27 cellular contexts compared by ENCODE assay signal in genomic region chr11:45486461-45486860, GRCh38.
DNase-seq lines count a peak whose midpoint lies in the region; ATAC-seq, FAIRE-seq and TF ChIP-seq lines count a peak whose summit lies in the region.
"Had no signal": no experiment of that assay in that cellular context is flagged by ENCODE, and none has a peak within 500 bp of the region (broad histone marks: within the 10 kb centered on the region; RNA-seq: fewer than 3 reads in every experiment).

No MANE protein-coding gene starts in this region.

- H3K9me3 Mint-ChIP-seq in activated naive CD8-positive, alpha-beta T cell treated with anti-CD3 and anti-CD28 coated beads, Interleukin-2, amount 50 U/mL, for 24 hours: no peaks in the 10 kb centered on the region
- H3K9me3 Mint-ChIP-seq: CD4-positive, alpha-beta T cell; CD8-positive, alpha-beta memory T cell; HFFc6 had no signal

- H3K27ac ChIP-seq in sigmoid colon: no peak overlapping the region
- H3K27ac ChIP-seq: A549; BLaER1 treated with 17β-estradiol and CSF1 and Interleukin-3, amounts not matched to agents 10 nM and 100 nM had no signal

- H3K36me3 Mint-ChIP-seq in activated naive CD8-positive, alpha-beta T cell treated with anti-CD3 and anti-CD28 coated beads, Interleukin-2, amount 50 U/mL, for 24 hours (ENCODE audit: low read depth): no peaks in the 10 kb centered on the region
- H3K36me3 Mint-ChIP-seq: CD14-positive monocyte; CD8-positive, alpha-beta memory T cell had no signal

- ATAC-seq in HG02678 (IDR thresholded peaks at IDR 0.05; ENCODE audit: unreplicated experiment): no peak
- ATAC-seq in activated naive CD8-positive, alpha-beta T cell treated with anti-CD3 and anti-CD28 coated beads, Interleukin-2, amount 50 U/mL, for 24 hours: no peak
- ATAC-seq: A549 had no signal

- H3K4me1 ChIP-seq in sigmoid colon: no peaks in the 10 kb centered on the region
- H3K4me1 ChIP-seq: A549, BE2C, HAP-1 had no signal

- no peaks in the 10 kb centered on the region for H3K27me3 ChIP-seq in bronchial epithelial cell (ENCODE audit: control insufficient read depth, insufficient read depth, low read length)
- peaks cover 0 to 23% (median 17%) of the 10 kb centered on the region in 3 donors for H3K27me3 ChIP-seq in sigmoid colon
- H3K27me3 ChIP-seq: BE2C; BLaER1 treated with 17β-estradiol and CSF1 and Interleukin-3, amounts not matched to agents 10 nM and 100 nM had no signal

- intact Hi-C loops in sigmoid colon (cut with DNase I): no loop called here

- H3K27me3 Mint-ChIP-seq in activated naive CD8-positive, alpha-beta T cell treated with anti-CD3 and anti-CD28 coated beads, Interleukin-2, amount 50 U/mL, for 24 hours: peaks cover 15% of the 10 kb centered on the region

- H3K4me3 ChIP-seq in bronchial epithelial cell (ENCODE audit: low read depth, low read length) (no peak overlapping the region), sigmoid colon (no peak overlapping the region)
- H3K4me3 ChIP-seq: A549; BLaER1 treated with 17β-estradiol and CSF1 and Interleukin-3, amounts not matched to agents 10 nM and 100 nM; HAP-1 had no signal

- TF ChIP-seq EP300 in sigmoid colon (IDR thresholded peaks at IDR 0.05): no peak

- H3K9me3 ChIP-seq in sigmoid colon: no peaks in the 10 kb centered on the region
- H3K9me3 ChIP-seq: A549; BE2C; BLaER1 treated with 17β-estradiol and CSF1 and Interleukin-3, amounts not matched to agents 10 nM and 100 nM; HAP-1 had no signal

- no peak for TF ChIP-seq POLR2A in sigmoid colon (IDR thresholded peaks at IDR 0.05)

- DNase-seq in bronchial epithelial cell (ENCODE audit: low read depth): no peak
- DNase-seq in islet precursor cell: peak; percentile 18
- DNase-seq in sigmoid colon: peak; percentile 53
- no peak for DNase-seq in GM19239 (ENCODE audit: insufficient read length, low spot score)
- DNase-seq in activated naive CD8-positive, alpha-beta T cell treated with anti-CD3 and anti-CD28 coated beads, Interleukin-2, amount 50 U/mL, for 24 hours: no peak
- DNase-seq in germinal center (ENCODE audit: low spot score): no peak
- DNase-seq: 8988T; ACHN; AML-193; BE2C; Calu3; CD4-positive, alpha-beta T cell; CD8-positive, alpha-beta memory T cell; COR-L47; DMS53; DMS79 treated with DMSO at 0.1 percent for 48 hours; GF-D8; GOT3; HFFc6 had no signal

- no peak overlapping the region for H3K27ac Mint-ChIP-seq in activated naive CD8-positive, alpha-beta T cell treated with anti-CD3 and anti-CD28 coated beads, Interleukin-2, amount 50 U/mL, for 24 hours
- H3K27ac Mint-ChIP-seq: CD14-positive monocyte; CD4-positive, alpha-beta T cell; CD8-positive, alpha-beta memory T cell; HFFc6 had no signal

- WGBS in sigmoid colon, 2 donors: 88 to 91% methylated on average over 6 of the region's 6 CpGs

- peak; percentile 7 for FAIRE-seq in bronchial epithelial cell (lab: Jason Lieb, UNC)
- FAIRE-seq in GM19239 (lab: Jason Lieb, UNC): no peak
- FAIRE-seq: A549, GM12891, GM18507, H54 had no signal

- no peak for TF ChIP-seq CTCF in bronchial epithelial cell (IDR thresholded peaks at IDR 0.05; ENCODE audit: insufficient read depth, low read length, severe bottlenecking)
- no peak for TF ChIP-seq CTCF in sigmoid colon (IDR thresholded peaks at IDR 0.05)

- H3K4me1 Mint-ChIP-seq in activated naive CD8-positive, alpha-beta T cell treated with anti-CD3 and anti-CD28 coated beads, Interleukin-2, amount 50 U/mL, for 24 hours: no peaks in the 10 kb centered on the region
- H3K4me1 Mint-ChIP-seq: CD14-positive monocyte; CD8-positive, alpha-beta memory T cell had no signal

- H3K36me3 ChIP-seq in bronchial epithelial cell (ENCODE audit: control insufficient read depth, insufficient read depth, low read length) (no peaks in the 10 kb centered on the region), sigmoid colon (no peaks in the 10 kb centered on the region)
- H3K36me3 ChIP-seq: BE2C; BLaER1 treated with 17β-estradiol and CSF1 and Interleukin-3, amounts not matched to agents 10 nM and 100 nM; HAP-1 had no signal

- H3K4me3 Mint-ChIP-seq in activated naive CD8-positive, alpha-beta T cell treated with anti-CD3 and anti-CD28 coated beads, Interleukin-2, amount 50 U/mL, for 24 hours: no peak overlapping the region
- H3K4me3 Mint-ChIP-seq: CD14-positive monocyte; CD4-positive, alpha-beta T cell; CD8-positive, alpha-beta memory T cell; HFFc6 had no signal

Comparison
In these comparisons a context has a peak if more than half of its experiments do, and no peak if none do; other contexts are left out.
1. DNase-seq: peak in islet precursor cell (single experiment) and sigmoid colon (single experiment); none in bronchial epithelial cell (single experiment), GM19239 (single experiment), activated naive CD8-positive, alpha-beta T cell treated with anti-CD3 and anti-CD28 coated beads, Interleukin-2, amount 50 U/mL, for 24 hours (single experiment) and germinal center (single experiment).